In the genomic region with DNA sequence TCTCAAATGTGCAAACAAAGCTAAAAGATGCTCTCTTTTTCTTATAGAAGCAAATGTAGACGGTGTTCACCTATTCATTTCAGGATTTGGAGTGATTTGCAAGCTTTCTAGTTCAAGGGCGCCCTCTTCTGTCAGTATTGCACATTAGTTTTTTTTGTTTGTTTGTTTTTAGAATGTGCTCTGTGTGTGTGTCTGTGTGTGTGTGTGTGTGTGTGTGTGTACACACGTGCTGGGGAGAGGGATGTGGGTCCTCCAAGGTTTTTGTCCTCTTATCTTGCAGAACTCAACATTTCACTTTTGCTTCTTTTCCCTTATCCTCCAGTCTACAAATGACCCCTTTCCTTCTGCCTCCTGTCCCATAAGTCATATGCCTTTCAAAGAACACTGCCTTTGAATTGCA, we compare ENCODE assay signal across 8 cellular contexts. TPM values are rescaled to one million over a fixed set of nuclear protein-coding genes. Genes with fewer than 3 reads are reported as not detected.
DNase-seq lines count a peak whose midpoint lies in the region; ATAC-seq, FAIRE-seq and TF ChIP-seq lines count a peak whose summit lies in the region.

No MANE protein-coding gene starts in this region.

- H3K9ac ChIP-seq in kidney (ENCODE audit: low read length in 2 of 2) = no peak overlapping the region

- DNase-seq in stimulated activated naive CD4-positive, alpha-beta T cell (lab: John Stamatoyannopoulos, UW) = peak; percentile 6 to 86 (median 43)
- DNase-seq in stimulated activated naive CD4-positive, alpha-beta T cell treated with Interleukin-2 at 50 U/mL for 16 hours (lab: John Stamatoyannopoulos, UW) = no peak
- DNase-seq in NCI-H187 treated with DMSO at 0.1 percent for 48 hours (lab: John Stamatoyannopoulos, UW) = peak; percentile 44
- DNase-seq in T follicular helper cell (ENCODE audit: low read depth) = peak; percentile 31
- DNase-seq in bronchial epithelial cell (ENCODE audit: low read depth) = peak; percentile 66
- no peak for DNase-seq in kidney
- DNase-seq in stimulated activated CD4-positive, alpha-beta T cell treated with anti-CD3 and anti-CD28 coated beads, TNF-alpha, amount 100 ng/mL, for 48 hours (ENCODE audit: low read depth in 3 of 3) = peak in 2 of 3 donors; percentile 10 to 42

- H3K27ac ChIP-seq in kidney (ENCODE audit: low read depth in 2 of 2, low read length in 2 of 2) = no peak overlapping the region

- H3K4me1 ChIP-seq in kidney (ENCODE audit: control insufficient read depth in 1 of 2, insufficient read depth in 1 of 2, low read depth in 1 of 2, low read length in 2 of 2) = no peaks in the 10 kb centered on the region

- H3K27me3 ChIP-seq in bronchial epithelial cell (ENCODE audit: control insufficient read depth, insufficient read depth, low read length) = no peaks in the 10 kb centered on the region

- intact Hi-C loops in kidney (cut with DNase I) = loop anchor here (10.0 kb wide), 1 partner anchor 115 kb away; a partner anchor contains a TSS

- TF ChIP-seq CTCF in bronchial epithelial cell (IDR thresholded peaks at IDR 0.05; ENCODE audit: insufficient read depth, low read length, severe bottlenecking) = peak; percentile 72
- TF ChIP-seq CTCF in kidney (IDR thresholded peaks at IDR 0.05; ENCODE audit: borderline replicate concordance, extremely low read depth, insufficient read depth) = peak; percentile 83

- FAIRE-seq in bronchial epithelial cell (lab: Jason Lieb, UNC) (no peak), kidney (lab: Jason Lieb, UNC) (no peak)

- ATAC-seq in GM21825 (IDR thresholded peaks at IDR 0.05; ENCODE audit: unreplicated experiment) = no peak

- no peak overlapping the region for H3K4me3 ChIP-seq in bronchial epithelial cell (ENCODE audit: low read depth, low read length)
- H3K4me3 ChIP-seq in kidney (ENCODE audit: low read length in 2 of 2) = no peak overlapping the region

- no peaks in the 10 kb centered on the region for H3K9me3 ChIP-seq in kidney (ENCODE audit: control insufficient read depth in 1 of 2, low read length in 2 of 2)

- H3K36me3 ChIP-seq in bronchial epithelial cell (ENCODE audit: control insufficient read depth, insufficient read depth, low read length) (no peaks in the 10 kb centered on the region), kidney (ENCODE audit: control insufficient read depth in 1 of 2, insufficient read depth in 2 of 2, low read length in 2 of 2) (peaks cover 3 to 10% of the 10 kb centered on the region in 2 donors)

RNA-seq across cellular contexts. Expression of a gene that starts 23.5 kb away (rescaled TPM):
- total RNA-seq in bronchial epithelial cell (0.79 and 1.2 TPM in 2 replicates), kidney (12.1 TPM)
- 1.7 TPM for polyA plus RNA-seq in kidney (ENCODE audit: insufficient read depth, low read depth, low replicate concordance)

RNA-seq across cellular contexts. Expression of a gene that starts 52.0 kb away (rescaled TPM):
- total RNA-seq in bronchial epithelial cell (9.2 and 10.8 TPM in 2 replicates), kidney (30.7 TPM)
- polyA plus RNA-seq in kidney (ENCODE audit: insufficient read depth, low read depth, low replicate concordance) = 50.2 TPM

Comparison
In these comparisons a context has a peak if more than half of its experiments do, and no peak if none do; other contexts are left out.
1. DNase-seq: peak in stimulated activated naive CD4-positive, alpha-beta T cell (6 of 6), NCI-H187 treated with DMSO at 0.1 percent for 48 hours (single experiment), T follicular helper cell (single experiment), bronchial epithelial cell (single experiment) and stimulated activated CD4-positive, alpha-beta T cell treated with anti-CD3 and anti-CD28 coated beads, TNF-alpha, amount 100 ng/mL, for 48 hours (2 of 3); none in stimulated activated naive CD4-positive, alpha-beta T cell treated with Interleukin-2 at 50 U/mL for 16 hours (single experiment) and kidney (single experiment).